ENCODE assay signal across 20 cellular contexts in the genomic region with DNA sequence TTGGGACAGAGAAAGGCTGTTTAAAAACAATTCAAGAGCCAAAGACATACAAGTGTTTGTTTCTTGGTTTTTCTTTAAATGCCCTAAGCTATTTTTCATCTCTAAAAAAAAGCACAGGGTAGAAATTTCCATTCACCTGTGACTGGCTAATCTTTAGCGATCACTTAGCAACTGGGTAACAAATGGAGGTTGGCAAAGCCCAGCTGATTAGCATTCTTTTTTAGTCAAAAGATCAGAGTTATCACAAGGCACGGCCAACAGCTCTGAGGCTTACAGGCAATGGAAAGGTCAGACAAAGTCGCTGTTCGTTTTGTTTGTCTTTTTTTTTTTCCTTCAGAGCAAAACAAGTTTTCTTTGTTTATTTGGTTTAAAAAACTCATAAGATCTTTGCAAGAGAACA. TPM values are rescaled to one million over a fixed set of nuclear protein-coding genes. Genes with fewer than 3 reads are reported as not detected.
A peak's percentile ranks its signal among the peaks of the same experiment; 100 is the strongest.
DNase-seq lines count a peak whose midpoint lies in the region; ATAC-seq and TF ChIP-seq lines count a peak whose summit lies in the region.
"Had no signal": no experiment of that assay in that cellular context is flagged by ENCODE, and none has a peak within 500 bp of the region (broad histone marks: within the 10 kb centered on the region; RNA-seq: fewer than 3 reads in every experiment).

No MANE protein-coding gene starts in this region.

- no peak overlapping the region for H2AK5ac ChIP-seq in mesendoderm (ENCODE audit: low read length)

- no peak overlapping the region for H3K4me3 Mint-ChIP-seq in WTC11

- H3K9me3 Mint-ChIP-seq in WTC11: no peaks in the 10 kb centered on the region

- no CpG with 5 or more reads among the region's 4 CpGs for WGBS in mesendoderm (ENCODE audit: extremely low coverage, insufficient coverage, low lambda C conversion rate)

- DNase-seq in left ventricle myocardium superior: no peak
- no peak for DNase-seq in left cardiac atrium
- DNase-seq in mesendoderm: peak; percentile 43
- no peak for DNase-seq in WTC11 (ENCODE audit: low spot score)
- no peak for DNase-seq in NCI-H2029 treated with DMSO at 0.1 percent for 48 hours (lab: John Stamatoyannopoulos, UW)
- DNase-seq in NOMO-1 treated with dmso at 0.1 percent for 144 hours (lab: John Stamatoyannopoulos, UW; ENCODE audit: unreplicated experiment): no peak
- no peak for DNase-seq in UCSD-AML1 (lab: John Stamatoyannopoulos, UW; ENCODE audit: unreplicated experiment)
- DNase-seq: NCI-H1092 treated with DMSO at 0.1 percent for 48 hours; NCI-H1436; NCI-H187; NCI-H2107; NCI-H524; NCI-H748 treated with DMSO at 0.1 percent for 48 hours; NK-92 treated with Interleukin-12 subunit alpha and Interleukin-12 subunit beta, amount 100 ng/mL, for 24 hours; RPMI8226; SHP77 treated with DMSO at 0.1 percent for 48 hours had no signal

- H3K18ac ChIP-seq in mesendoderm (ENCODE audit: low read length): no peak overlapping the region

- no peaks in the 10 kb centered on the region for H3K27me3 ChIP-seq in endocrine pancreas (ENCODE audit: control insufficient read depth, insufficient read depth, low read length)
- H3K27me3 ChIP-seq in mesendoderm (ENCODE audit: insufficient read depth, low read length, poor library complexity): no peaks in the 10 kb centered on the region

- no peak overlapping the region for H2BK15ac ChIP-seq in mesendoderm (replicated peaks; ENCODE audit: low read depth)

- no peaks in the 10 kb centered on the region for H3K36me3 ChIP-seq in endocrine pancreas (ENCODE audit: control insufficient read depth, insufficient read depth, low read length)
- no peaks in the 10 kb centered on the region for H3K36me3 ChIP-seq in mesendoderm (ENCODE audit: control insufficient read depth, insufficient read depth, low read length)

- POLR2A ChIA-PET in WTC11 (lab: Charles Lee): no interaction called here

- intact Hi-C loops in left ventricle myocardium superior (cut with micrococcal nuclease): no loop called here
- intact Hi-C loops in left cardiac atrium (cut with DNase I): loop anchor here in 1 of 2 donors (10.0 kb wide), 1 partner anchor 412 kb away; no protein-coding TSS in a partner anchor

- no peak overlapping the region for H3K23ac ChIP-seq in mesendoderm (ENCODE audit: low read length)

- H3K4me1 ChIP-seq in endocrine pancreas (ENCODE audit: control insufficient read depth, insufficient read depth, low read length): peaks cover 5% of the 10 kb centered on the region
- no peaks in the 10 kb centered on the region for H3K4me1 ChIP-seq in mesendoderm (ENCODE audit: control insufficient read depth, low read depth, low read length)

- TF ChIP-seq CTCF in WTC11 (IDR thresholded peaks at IDR 0.05): no peak

- H3K36me3 Mint-ChIP-seq in WTC11: no peaks in the 10 kb centered on the region

- H4K5ac ChIP-seq in mesendoderm (ENCODE audit: low read length): no peak overlapping the region

- H3K4me2 ChIP-seq in mesendoderm (ENCODE audit: low read length): no peak overlapping the region

- H3K4me1 Mint-ChIP-seq in WTC11: peaks cover 12% of the 10 kb centered on the region; the same call in 1 of the 2 replicates

- no peaks in the 10 kb centered on the region for H3K79me2 ChIP-seq in mesendoderm (ENCODE audit: control insufficient read depth, insufficient read depth, low read length)

- H3K27ac ChIP-seq in mesendoderm (ENCODE audit: low read depth, low read length): no peak overlapping the region
- H3K27ac ChIP-seq: HL-60 had no signal

- no peak overlapping the region for H2BK120ac ChIP-seq in mesendoderm (ENCODE audit: low read depth, low read length)

- H3K4me3 ChIP-seq in endocrine pancreas (ENCODE audit: control insufficient read depth, insufficient read depth, low read length) (peak overlapping the region; percentile 27), mesendoderm (ENCODE audit: low read length) (no peak overlapping the region)

- ATAC-seq in left ventricle myocardium superior (peak; percentile 37), left cardiac atrium (no peak), WTC11 (no peak)

- H4K8ac ChIP-seq in mesendoderm (ENCODE audit: low read depth, low read length): no peak overlapping the region

- H3K4ac ChIP-seq in mesendoderm (ENCODE audit: low read depth, low read length): no peak overlapping the region

- H3K27me3 Mint-ChIP-seq in WTC11 (ENCODE audit: low read depth): no peaks in the 10 kb centered on the region

- no peak overlapping the region for H2BK5ac ChIP-seq in mesendoderm (ENCODE audit: low read length)

- H3K56ac ChIP-seq in mesendoderm (ENCODE audit: low read length): no peak overlapping the region

- no peaks in the 10 kb centered on the region for H3K79me1 ChIP-seq in mesendoderm (ENCODE audit: low read length)

- H3K9ac ChIP-seq in endocrine pancreas (ENCODE audit: control insufficient read depth, insufficient read depth, low read length) (peak overlapping the region; percentile 11), mesendoderm (ENCODE audit: low read length) (no peak overlapping the region)

- CTCF ChIA-PET in WTC11 (lab: Charles Lee): interaction anchor here (0.9 to 2.5 kb wide), 7 partner anchors 10 to 415 kb away, joined by 3 to 17 read pairs (median 10); no protein-coding TSS in a partner anchor

- H3K27ac Mint-ChIP-seq in WTC11: no peak overlapping the region

- H3K9me3 ChIP-seq in endocrine pancreas (ENCODE audit: control insufficient read depth, low read length): no peaks in the 10 kb centered on the region

TF ChIP-seq in WTC11, 78 proteins besides CTCF, POLR2A, EP300 and RAD21:
- TF ChIP-seq, protein P1, sequence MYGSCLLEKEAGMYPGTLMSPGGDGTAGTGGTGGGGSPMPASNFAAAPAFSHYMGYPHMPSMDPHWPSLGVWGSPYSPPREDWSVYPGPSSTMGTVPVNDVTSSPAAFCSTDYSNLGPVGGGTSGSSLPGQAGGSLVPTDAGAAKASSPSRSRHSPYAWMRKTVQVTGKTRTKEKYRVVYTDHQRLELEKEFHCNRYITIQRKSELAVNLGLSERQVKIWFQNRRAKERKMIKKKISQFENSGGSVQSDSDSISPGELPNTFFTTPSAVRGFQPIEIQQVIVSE (CRISPR knock-in tag; IDR thresholded peaks at IDR 0.05; ENCODE audit: borderline replicate concordance): no peak
- TF ChIP-seq, protein P2, sequence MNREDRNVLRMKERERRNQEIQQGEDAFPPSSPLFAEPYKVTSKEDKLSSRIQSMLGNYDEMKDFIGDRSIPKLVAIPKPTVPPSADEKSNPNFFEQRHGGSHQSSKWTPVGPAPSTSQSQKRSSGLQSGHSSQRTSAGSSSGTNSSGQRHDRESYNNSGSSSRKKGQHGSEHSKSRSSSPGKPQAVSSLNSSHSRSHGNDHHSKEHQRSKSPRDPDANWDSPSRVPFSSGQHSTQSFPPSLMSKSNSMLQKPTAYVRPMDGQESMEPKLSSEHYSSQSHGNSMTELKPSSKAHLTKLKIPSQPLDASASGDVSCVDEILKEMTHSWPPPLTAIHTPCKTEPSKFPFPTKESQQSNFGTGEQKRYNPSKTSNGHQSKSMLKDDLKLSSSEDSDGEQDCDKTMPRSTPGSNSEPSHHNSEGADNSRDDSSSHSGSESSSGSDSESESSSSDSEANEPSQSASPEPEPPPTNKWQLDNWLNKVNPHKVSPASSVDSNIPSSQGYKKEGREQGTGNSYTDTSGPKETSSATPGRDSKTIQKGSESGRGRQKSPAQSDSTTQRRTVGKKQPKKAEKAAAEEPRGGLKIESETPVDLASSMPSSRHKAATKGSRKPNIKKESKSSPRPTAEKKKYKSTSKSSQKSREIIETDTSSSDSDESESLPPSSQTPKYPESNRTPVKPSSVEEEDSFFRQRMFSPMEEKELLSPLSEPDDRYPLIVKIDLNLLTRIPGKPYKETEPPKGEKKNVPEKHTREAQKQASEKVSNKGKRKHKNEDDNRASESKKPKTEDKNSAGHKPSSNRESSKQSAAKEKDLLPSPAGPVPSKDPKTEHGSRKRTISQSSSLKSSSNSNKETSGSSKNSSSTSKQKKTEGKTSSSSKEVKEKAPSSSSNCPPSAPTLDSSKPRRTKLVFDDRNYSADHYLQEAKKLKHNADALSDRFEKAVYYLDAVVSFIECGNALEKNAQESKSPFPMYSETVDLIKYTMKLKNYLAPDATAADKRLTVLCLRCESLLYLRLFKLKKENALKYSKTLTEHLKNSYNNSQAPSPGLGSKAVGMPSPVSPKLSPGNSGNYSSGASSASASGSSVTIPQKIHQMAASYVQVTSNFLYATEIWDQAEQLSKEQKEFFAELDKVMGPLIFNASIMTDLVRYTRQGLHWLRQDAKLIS (CRISPR knock-in tag; IDR thresholded peaks at IDR 0.05; ENCODE audit: borderline replicate concordance): no peak
- TF ChIP-seq NR2C2 (CRISPR knock-in tag; IDR thresholded peaks at IDR 0.05) (no peak), NR3C1 (CRISPR knock-in tag; conservative IDR thresholded peaks at IDR 0.05; ENCODE audit: low read depth) (no peak), TEAD1 (CRISPR knock-in tag; IDR thresholded peaks at IDR 0.05) (no peak), KAT7 (CRISPR knock-in tag; IDR thresholded peaks at IDR 0.05; ENCODE audit: borderline replicate concordance) (no peak), ATF1 (CRISPR knock-in tag; IDR thresholded peaks at IDR 0.05) (no peak)
- TF ChIP-seq, protein P3, sequence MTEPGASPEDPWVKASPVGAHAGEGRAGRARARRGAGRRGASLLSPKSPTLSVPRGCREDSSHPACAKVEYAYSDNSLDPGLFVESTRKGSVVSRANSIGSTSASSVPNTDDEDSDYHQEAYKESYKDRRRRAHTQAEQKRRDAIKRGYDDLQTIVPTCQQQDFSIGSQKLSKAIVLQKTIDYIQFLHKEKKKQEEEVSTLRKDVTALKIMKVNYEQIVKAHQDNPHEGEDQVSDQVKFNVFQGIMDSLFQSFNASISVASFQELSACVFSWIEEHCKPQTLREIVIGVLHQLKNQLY (CRISPR knock-in tag; IDR thresholded peaks at IDR 0.05): no peak

RNA-seq across cellular contexts. Expression of a gene that starts 29.0 kb away (rescaled TPM):
- not detected for total RNA-seq in left ventricle myocardium superior
- total RNA-seq in left cardiac atrium: under 1 TPM in 1 of 2 donors, not detected in 1; 0.34 TPM
- not detected for polyA plus RNA-seq in mesendoderm (2013, experiment 1 of 2)
- polyA plus RNA-seq in mesendoderm (2013, experiment 2 of 2): not detected
- 1.0 to 1.7 TPM (median 1.3 TPM) in 3 replicates for total RNA-seq in WTC11 (2021)
- total RNA-seq: A172 had no signal
- polyA plus RNA-seq: BJ had no signal
